9 cellular contexts compared by ENCODE assay signal in genomic region chr2:39516347-39517101, GRCh38.
A peak's percentile ranks its signal among the peaks of the same experiment; 100 is the strongest.
DNase-seq lines count a peak whose midpoint lies in the region; ATAC-seq and TF ChIP-seq lines count a peak whose summit lies in the region.
"Had no signal": no experiment of that assay in that cellular context is flagged by ENCODE, and none has a peak within 500 bp of the region (broad histone marks: within the 10 kb centered on the region; RNA-seq: fewer than 3 reads in every experiment).

No MANE protein-coding gene starts in this region.

- in situ Hi-C loops in mammary epithelial cell (cut with MboI; ENCODE audit: low sequenced_read_pairs in 2 of 2): loop anchor here in 1 of 2 donors (10.0 kb wide), 1 partner anchor 188 kb away; no protein-coding TSS in a partner anchor

- no peaks in the 10 kb centered on the region; the same call in none of the 2 replicates for H3K9me3 ChIP-seq in MG63
- H3K9me3 ChIP-seq in mammary epithelial cell (replicated peaks; ENCODE audit: insufficient read depth, low read length): peaks cover 7% of the 10 kb centered on the region
- peaks cover 12% of the 10 kb centered on the region; the same call in 1 of the 2 replicates for H3K9me3 ChIP-seq in iPS-20b (ENCODE audit: insufficient read depth, low read depth, low read length)
- peaks cover 0 to 4% (median 3%) of the 10 kb centered on the region in 3 donors for H3K9me3 ChIP-seq in esophagus squamous epithelium

- 76% methylated on average over 8 of the region's 8 CpGs for WGBS in mammary epithelial cell (ENCODE audit: low coverage, missing lambda C conversion rate)
- WGBS in esophagus squamous epithelium, 2 donors: 39 to 45% methylated on average over 4 to 6 of the region's 8 CpGs

- no TSS peak for BruUV-seq in mammary epithelial cell (replicated peaks; lab: Mats Ljungman, UMichigan)

- no peak overlapping the region for H3K9ac ChIP-seq in mammary epithelial cell (ENCODE audit: insufficient read depth, low read length)
- H3K9ac ChIP-seq in iPS-20b (ENCODE audit: low read depth, low read length): peak overlapping the region; percentile 60; the same call in 1 of the 2 replicates

- intact Hi-C loops in mammary epithelial cell (cut with micrococcal nuclease): no loop called here
- intact Hi-C loops in esophagus squamous epithelium (cut with DNase I): loop anchor here (10.0 kb wide), 1 partner anchor 122 kb away; no protein-coding TSS in a partner anchor

- peaks cover 11% of the 10 kb centered on the region for H3K4me1 ChIP-seq in mammary epithelial cell (ENCODE audit: insufficient read depth, low read length)
- peaks cover 43% of the 10 kb centered on the region for H3K4me1 ChIP-seq in iPS-20b (ENCODE audit: insufficient read depth, low read length)
- H3K4me1 ChIP-seq in esophagus squamous epithelium: peaks cover 0 to 47% (median 29%) of the 10 kb centered on the region in 3 donors

- TF ChIP-seq CTCF in mammary epithelial cell (conservative IDR thresholded peaks at IDR 0.05 in 1 of 2, IDR thresholded peaks at IDR 0.05 in 1 of 2; ENCODE audit: extremely low read depth in 1 of 2, insufficient read depth in 1 of 2, low read depth in 1 of 2, low read length in 2 of 2): no peak
- TF ChIP-seq CTCF in esophagus squamous epithelium (IDR thresholded peaks at IDR 0.05): no peak

- H3K27me3 ChIP-seq in MG63 (no peaks in the 10 kb centered on the region), mammary epithelial cell (ENCODE audit: insufficient read depth, low read length) (no peaks in the 10 kb centered on the region), iPS-20b (ENCODE audit: insufficient read depth, low read length) (no peaks in the 10 kb centered on the region), esophagus squamous epithelium (no peaks in the 10 kb centered on the region)

- no peak for TF ChIP-seq POLR2A in esophagus squamous epithelium (IDR thresholded peaks at IDR 0.05)

- dilution Hi-C loops in mammary epithelial cell (cut with HindIII; ENCODE audit: low sequenced_read_pairs): no loop called here

- H3K27ac ChIP-seq in mammary epithelial cell (ENCODE audit: insufficient read depth, low read depth, low read length) (no peak overlapping the region), iPS-20b (ENCODE audit: low read length) (peak overlapping the region; percentile 4), esophagus squamous epithelium (peak overlapping the region in 2 of 4 donors; percentile 28 to 36)

- no peaks in the 10 kb centered on the region for H3K79me2 ChIP-seq in mammary epithelial cell (ENCODE audit: insufficient read depth, low read length)

- ATAC-seq in GM21825 (IDR thresholded peaks at IDR 0.05; ENCODE audit: unreplicated experiment): no peak

- no peak overlapping the region for H3K4me2 ChIP-seq in mammary epithelial cell (ENCODE audit: insufficient read depth, low read depth, low read length)

- CTCF ChIA-PET in mammary epithelial cell (lab: Charles Lee; ENCODE audit: low non-redundant PET): interaction anchor here (0.7 kb wide), 1 partner anchor 215 kb away, joined by 3 read pairs; no protein-coding TSS in a partner anchor

- peak overlapping the region; percentile 29 for H2AFZ ChIP-seq in mammary epithelial cell (ENCODE audit: low read depth, low read length)

- H3K4me3 ChIP-seq in MG63 (no peak overlapping the region), mammary epithelial cell (replicated peaks in 1 of 3; ENCODE audit: insufficient read depth in 1 of 3, low read depth in 2 of 3, low read length in 3 of 3) (no peak overlapping the region), iPS-20b (ENCODE audit: low read length) (no peak overlapping the region), skeletal muscle cell (ENCODE audit: low read depth, low read length) (no peak overlapping the region), esophagus squamous epithelium (no peak overlapping the region)

- H3K36me3 ChIP-seq in MG63: no peaks in the 10 kb centered on the region
- H3K36me3 ChIP-seq in mammary epithelial cell (ENCODE audit: insufficient read depth, low read length): no peaks in the 10 kb centered on the region
- no peaks in the 10 kb centered on the region for H3K36me3 ChIP-seq in iPS-20b (ENCODE audit: insufficient read depth, low read depth, low read length)
- no peaks in the 10 kb centered on the region for H3K36me3 ChIP-seq in esophagus squamous epithelium

- no peaks in the 10 kb centered on the region for H4K20me1 ChIP-seq in mammary epithelial cell (ENCODE audit: insufficient read depth, low read length)

- DNase-seq in MG63 (peak; percentile 75), mammary epithelial cell (no peak), skeletal muscle cell (ENCODE audit: low read depth) (peak; percentile 77), H4 (ENCODE audit: low spot score) (no peak), esophagus squamous epithelium (lab: John Stamatoyannopoulos, UW) (no peak), NCI-H1436 (lab: John Stamatoyannopoulos, UW) (no peak)
- DNase-seq: activated naive CD4-positive, alpha-beta T cell treated with anti-CD3 and anti-CD28 coated beads for 36 hours had no signal

Comparison
In these comparisons a context has a peak if more than half of its experiments do, and no peak if none do; other contexts are left out.
1. DNase-seq: peak in MG63 (single experiment) and skeletal muscle cell (single experiment); none in mammary epithelial cell (single experiment), H4 (single experiment), esophagus squamous epithelium (single experiment) and NCI-H1436 (single experiment).